ENCODE assay signal across 2 cellular contexts in the genomic region with DNA sequence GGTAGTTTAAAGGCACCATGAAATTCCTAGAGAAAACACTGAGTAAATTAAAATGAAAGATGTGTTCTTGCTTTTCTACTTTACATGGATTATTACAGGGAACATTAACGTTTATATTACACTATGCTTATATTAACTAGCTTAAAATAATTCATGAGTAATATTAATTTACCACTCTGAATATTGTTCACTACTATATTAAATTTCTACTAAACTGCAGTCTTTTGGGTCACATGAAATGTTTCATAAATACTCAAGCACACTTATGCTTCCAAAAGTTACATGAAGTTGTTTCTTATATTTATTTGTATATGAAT.
TF ChIP-seq lines count a peak whose summit lies in the region.

No MANE protein-coding gene starts in this region.

TF ChIP-seq in SK-N-SH, 30 proteins besides CTCF, POLR2A, EP300 and RAD21:
- TF ChIP-seq, protein P1, sequence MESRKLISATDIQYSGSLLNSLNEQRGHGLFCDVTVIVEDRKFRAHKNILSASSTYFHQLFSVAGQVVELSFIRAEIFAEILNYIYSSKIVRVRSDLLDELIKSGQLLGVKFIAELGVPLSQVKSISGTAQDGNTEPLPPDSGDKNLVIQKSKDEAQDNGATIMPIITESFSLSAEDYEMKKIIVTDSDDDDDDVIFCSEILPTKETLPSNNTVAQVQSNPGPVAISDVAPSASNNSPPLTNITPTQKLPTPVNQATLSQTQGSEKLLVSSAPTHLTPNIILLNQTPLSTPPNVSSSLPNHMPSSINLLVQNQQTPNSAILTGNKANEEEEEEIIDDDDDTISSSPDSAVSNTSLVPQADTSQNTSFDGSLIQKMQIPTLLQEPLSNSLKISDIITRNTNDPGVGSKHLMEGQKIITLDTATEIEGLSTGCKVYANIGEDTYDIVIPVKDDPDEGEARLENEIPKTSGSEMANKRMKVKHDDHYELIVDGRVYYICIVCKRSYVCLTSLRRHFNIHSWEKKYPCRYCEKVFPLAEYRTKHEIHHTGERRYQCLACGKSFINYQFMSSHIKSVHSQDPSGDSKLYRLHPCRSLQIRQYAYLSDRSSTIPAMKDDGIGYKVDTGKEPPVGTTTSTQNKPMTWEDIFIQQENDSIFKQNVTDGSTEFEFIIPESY (IDR thresholded peaks at IDR 0.05; ENCODE audit: borderline replicate concordance, low read depth): no peak
- no peak for TF ChIP-seq GATA2 (CRISPR knock-in tag; IDR thresholded peaks at IDR 0.05)
- TF ChIP-seq, protein P2, sequence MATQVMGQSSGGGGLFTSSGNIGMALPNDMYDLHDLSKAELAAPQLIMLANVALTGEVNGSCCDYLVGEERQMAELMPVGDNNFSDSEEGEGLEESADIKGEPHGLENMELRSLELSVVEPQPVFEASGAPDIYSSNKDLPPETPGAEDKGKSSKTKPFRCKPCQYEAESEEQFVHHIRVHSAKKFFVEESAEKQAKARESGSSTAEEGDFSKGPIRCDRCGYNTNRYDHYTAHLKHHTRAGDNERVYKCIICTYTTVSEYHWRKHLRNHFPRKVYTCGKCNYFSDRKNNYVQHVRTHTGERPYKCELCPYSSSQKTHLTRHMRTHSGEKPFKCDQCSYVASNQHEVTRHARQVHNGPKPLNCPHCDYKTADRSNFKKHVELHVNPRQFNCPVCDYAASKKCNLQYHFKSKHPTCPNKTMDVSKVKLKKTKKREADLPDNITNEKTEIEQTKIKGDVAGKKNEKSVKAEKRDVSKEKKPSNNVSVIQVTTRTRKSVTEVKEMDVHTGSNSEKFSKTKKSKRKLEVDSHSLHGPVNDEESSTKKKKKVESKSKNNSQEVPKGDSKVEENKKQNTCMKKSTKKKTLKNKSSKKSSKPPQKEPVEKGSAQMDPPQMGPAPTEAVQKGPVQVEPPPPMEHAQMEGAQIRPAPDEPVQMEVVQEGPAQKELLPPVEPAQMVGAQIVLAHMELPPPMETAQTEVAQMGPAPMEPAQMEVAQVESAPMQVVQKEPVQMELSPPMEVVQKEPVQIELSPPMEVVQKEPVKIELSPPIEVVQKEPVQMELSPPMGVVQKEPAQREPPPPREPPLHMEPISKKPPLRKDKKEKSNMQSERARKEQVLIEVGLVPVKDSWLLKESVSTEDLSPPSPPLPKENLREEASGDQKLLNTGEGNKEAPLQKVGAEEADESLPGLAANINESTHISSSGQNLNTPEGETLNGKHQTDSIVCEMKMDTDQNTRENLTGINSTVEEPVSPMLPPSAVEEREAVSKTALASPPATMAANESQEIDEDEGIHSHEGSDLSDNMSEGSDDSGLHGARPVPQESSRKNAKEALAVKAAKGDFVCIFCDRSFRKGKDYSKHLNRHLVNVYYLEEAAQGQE (IDR thresholded peaks at IDR 0.05; ENCODE audit: low read depth, low read length): no peak
- TF ChIP-seq NRF1 (IDR thresholded peaks at IDR 0.05; ENCODE audit: low read depth, low read length): no peak
- TF ChIP-seq, protein P3, sequence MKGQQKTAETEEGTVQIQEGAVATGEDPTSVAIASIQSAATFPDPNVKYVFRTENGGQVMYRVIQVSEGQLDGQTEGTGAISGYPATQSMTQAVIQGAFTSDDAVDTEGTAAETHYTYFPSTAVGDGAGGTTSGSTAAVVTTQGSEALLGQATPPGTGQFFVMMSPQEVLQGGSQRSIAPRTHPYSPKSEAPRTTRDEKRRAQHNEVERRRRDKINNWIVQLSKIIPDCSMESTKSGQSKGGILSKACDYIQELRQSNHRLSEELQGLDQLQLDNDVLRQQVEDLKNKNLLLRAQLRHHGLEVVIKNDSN (IDR thresholded peaks at IDR 0.05; ENCODE audit: borderline replicate concordance, low read depth): no peak
- no peak for TF ChIP-seq NFIC (IDR thresholded peaks at IDR 0.05; ENCODE audit: borderline replicate concordance)
- no peak for TF ChIP-seq RCOR1 (IDR thresholded peaks at IDR 0.05; ENCODE audit: low read length)
- no peak for TF ChIP-seq SMC3 (IDR thresholded peaks at IDR 0.05; ENCODE audit: low read depth, low read length)
- no peak for TF ChIP-seq POLR2AphosphoS5 (IDR thresholded peaks at IDR 0.05; ENCODE audit: low read depth, low read length)
- no peak for TF ChIP-seq SIN3A (IDR thresholded peaks at IDR 0.05; ENCODE audit: borderline replicate concordance, low read depth, low read length)
- no peak for TF ChIP-seq MEF2A (IDR thresholded peaks at IDR 0.05; ENCODE audit: borderline replicate concordance, low read depth)
- no peak for TF ChIP-seq RXRA (IDR thresholded peaks at IDR 0.05; ENCODE audit: borderline replicate concordance, low read depth)
- TF ChIP-seq, protein P4, sequence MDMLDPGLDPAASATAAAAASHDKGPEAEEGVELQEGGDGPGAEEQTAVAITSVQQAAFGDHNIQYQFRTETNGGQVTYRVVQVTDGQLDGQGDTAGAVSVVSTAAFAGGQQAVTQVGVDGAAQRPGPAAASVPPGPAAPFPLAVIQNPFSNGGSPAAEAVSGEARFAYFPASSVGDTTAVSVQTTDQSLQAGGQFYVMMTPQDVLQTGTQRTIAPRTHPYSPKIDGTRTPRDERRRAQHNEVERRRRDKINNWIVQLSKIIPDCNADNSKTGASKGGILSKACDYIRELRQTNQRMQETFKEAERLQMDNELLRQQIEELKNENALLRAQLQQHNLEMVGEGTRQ (IDR thresholded peaks at IDR 0.05; ENCODE audit: borderline replicate concordance, low read depth, low read length): no peak
- no peak for TF ChIP-seq FOXM1 (IDR thresholded peaks at IDR 0.05; ENCODE audit: low read depth)
- no peak for TF ChIP-seq ELF1 (IDR thresholded peaks at IDR 0.05)
- no peak for TF ChIP-seq TCF12 (IDR thresholded peaks at IDR 0.05)
- TF ChIP-seq, protein P5, sequence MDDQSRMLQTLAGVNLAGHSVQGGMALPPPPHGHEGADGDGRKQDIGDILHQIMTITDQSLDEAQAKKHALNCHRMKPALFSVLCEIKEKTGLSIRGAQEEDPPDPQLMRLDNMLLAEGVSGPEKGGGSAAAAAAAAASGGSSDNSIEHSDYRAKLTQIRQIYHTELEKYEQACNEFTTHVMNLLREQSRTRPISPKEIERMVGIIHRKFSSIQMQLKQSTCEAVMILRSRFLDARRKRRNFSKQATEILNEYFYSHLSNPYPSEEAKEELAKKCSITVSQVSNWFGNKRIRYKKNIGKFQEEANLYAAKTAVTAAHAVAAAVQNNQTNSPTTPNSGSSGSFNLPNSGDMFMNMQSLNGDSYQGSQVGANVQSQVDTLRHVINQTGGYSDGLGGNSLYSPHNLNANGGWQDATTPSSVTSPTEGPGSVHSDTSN (IDR thresholded peaks at IDR 0.05): no peak

TF ChIP-seq in SK-N-SH treated with all-trans-retinoic acid at 6 μM for 48 hours, 23 proteins besides CTCF, POLR2A, EP300 and RAD21 (continued from another document):
- TF ChIP-seq, protein P6, sequence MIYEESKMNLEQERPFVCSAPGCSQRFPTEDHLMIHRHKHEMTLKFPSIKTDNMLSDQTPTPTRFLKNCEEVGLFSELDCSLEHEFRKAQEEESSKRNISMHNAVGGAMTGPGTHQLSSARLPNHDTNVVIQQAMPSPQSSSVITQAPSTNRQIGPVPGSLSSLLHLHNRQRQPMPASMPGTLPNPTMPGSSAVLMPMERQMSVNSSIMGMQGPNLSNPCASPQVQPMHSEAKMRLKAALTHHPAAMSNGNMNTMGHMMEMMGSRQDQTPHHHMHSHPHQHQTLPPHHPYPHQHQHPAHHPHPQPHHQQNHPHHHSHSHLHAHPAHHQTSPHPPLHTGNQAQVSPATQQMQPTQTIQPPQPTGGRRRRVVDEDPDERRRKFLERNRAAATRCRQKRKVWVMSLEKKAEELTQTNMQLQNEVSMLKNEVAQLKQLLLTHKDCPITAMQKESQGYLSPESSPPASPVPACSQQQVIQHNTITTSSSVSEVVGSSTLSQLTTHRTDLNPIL (CRISPR knock-in tag; IDR thresholded peaks at IDR 0.05; ENCODE audit: low read depth): no peak
- TF ChIP-seq TOX (CRISPR knock-in tag; IDR thresholded peaks at IDR 0.05; ENCODE audit: borderline replicate concordance): no peak
- TF ChIP-seq ESRRG (CRISPR knock-in tag; IDR thresholded peaks at IDR 0.05): no peak
- TF ChIP-seq, protein P7, sequence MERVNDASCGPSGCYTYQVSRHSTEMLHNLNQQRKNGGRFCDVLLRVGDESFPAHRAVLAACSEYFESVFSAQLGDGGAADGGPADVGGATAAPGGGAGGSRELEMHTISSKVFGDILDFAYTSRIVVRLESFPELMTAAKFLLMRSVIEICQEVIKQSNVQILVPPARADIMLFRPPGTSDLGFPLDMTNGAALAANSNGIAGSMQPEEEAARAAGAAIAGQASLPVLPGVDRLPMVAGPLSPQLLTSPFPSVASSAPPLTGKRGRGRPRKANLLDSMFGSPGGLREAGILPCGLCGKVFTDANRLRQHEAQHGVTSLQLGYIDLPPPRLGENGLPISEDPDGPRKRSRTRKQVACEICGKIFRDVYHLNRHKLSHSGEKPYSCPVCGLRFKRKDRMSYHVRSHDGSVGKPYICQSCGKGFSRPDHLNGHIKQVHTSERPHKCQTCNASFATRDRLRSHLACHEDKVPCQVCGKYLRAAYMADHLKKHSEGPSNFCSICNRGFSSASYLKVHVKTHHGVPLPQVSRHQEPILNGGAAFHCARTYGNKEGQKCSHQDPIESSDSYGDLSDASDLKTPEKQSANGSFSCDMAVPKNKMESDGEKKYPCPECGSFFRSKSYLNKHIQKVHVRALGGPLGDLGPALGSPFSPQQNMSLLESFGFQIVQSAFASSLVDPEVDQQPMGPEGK (CRISPR knock-in tag; IDR thresholded peaks at IDR 0.05; ENCODE audit: borderline replicate concordance): no peak
- TF ChIP-seq OSR1 (CRISPR knock-in tag; IDR thresholded peaks at IDR 0.05): no peak
- TF ChIP-seq, protein P8, sequence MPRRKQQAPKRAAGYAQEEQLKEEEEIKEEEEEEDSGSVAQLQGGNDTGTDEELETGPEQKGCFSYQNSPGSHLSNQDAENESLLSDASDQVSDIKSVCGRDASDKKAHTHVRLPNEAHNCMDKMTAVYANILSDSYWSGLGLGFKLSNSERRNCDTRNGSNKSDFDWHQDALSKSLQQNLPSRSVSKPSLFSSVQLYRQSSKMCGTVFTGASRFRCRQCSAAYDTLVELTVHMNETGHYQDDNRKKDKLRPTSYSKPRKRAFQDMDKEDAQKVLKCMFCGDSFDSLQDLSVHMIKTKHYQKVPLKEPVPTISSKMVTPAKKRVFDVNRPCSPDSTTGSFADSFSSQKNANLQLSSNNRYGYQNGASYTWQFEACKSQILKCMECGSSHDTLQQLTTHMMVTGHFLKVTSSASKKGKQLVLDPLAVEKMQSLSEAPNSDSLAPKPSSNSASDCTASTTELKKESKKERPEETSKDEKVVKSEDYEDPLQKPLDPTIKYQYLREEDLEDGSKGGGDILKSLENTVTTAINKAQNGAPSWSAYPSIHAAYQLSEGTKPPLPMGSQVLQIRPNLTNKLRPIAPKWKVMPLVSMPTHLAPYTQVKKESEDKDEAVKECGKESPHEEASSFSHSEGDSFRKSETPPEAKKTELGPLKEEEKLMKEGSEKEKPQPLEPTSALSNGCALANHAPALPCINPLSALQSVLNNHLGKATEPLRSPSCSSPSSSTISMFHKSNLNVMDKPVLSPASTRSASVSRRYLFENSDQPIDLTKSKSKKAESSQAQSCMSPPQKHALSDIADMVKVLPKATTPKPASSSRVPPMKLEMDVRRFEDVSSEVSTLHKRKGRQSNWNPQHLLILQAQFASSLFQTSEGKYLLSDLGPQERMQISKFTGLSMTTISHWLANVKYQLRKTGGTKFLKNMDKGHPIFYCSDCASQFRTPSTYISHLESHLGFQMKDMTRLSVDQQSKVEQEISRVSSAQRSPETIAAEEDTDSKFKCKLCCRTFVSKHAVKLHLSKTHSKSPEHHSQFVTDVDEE (CRISPR knock-in tag; IDR thresholded peaks at IDR 0.05): no peak
- TF ChIP-seq BACH2 (CRISPR knock-in tag; IDR thresholded peaks at IDR 0.05; ENCODE audit: borderline replicate concordance): no peak
